In the genomic region with DNA sequence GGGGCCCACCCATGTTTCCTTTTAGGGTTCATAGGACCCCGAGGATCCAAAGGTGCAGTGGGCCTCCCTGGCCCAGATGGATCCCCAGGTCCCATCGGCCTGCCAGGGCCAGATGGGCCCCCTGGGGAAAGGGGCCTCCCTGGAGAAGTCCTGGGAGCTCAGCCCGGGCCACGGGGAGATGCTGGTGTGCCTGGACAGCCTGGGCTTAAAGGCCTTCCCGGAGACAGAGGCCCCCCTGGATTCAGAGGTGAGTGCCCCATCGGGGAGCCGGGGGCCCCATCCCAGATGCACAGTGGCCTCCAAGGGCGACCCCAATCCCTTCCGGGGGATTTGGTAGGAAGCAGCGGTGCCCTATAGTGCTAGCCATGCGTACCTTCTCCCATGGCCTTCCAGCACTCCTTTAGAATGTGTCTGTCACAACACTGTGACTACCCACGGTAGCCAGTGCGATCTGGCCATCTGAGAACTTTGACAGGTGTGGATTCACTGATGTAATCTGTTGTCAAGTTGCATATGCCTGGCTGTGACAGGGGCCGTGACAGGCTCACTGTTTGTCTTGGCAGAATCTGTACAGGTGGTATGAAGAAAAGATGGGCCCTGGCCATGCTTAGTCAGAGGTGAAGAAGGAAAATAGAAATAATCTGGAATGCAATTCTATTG, we compare ENCODE assay signal across 20 cellular contexts.
A peak's percentile ranks its signal among the peaks of the same experiment; 100 is the strongest.
DNase-seq lines count a peak whose midpoint lies in the region; ATAC-seq, FAIRE-seq and TF ChIP-seq lines count a peak whose summit lies in the region.
"Had no signal": no experiment of that assay in that cellular context is flagged by ENCODE, and none has a peak within 500 bp of the region (broad histone marks: within the 10 kb centered on the region; RNA-seq: fewer than 3 reads in every experiment).

No MANE protein-coding gene starts in this region.

- TF ChIP-seq CTCF in GM06990 (IDR thresholded peaks at IDR 0.05; ENCODE audit: insufficient read depth, low read length, poor library complexity, severe bottlenecking) (no peak), body of pancreas (IDR thresholded peaks at IDR 0.05) (no peak), pancreas (IDR thresholded peaks at IDR 0.05) (no peak)

- H3K27me3 ChIP-seq in GM06990 (replicated peaks; ENCODE audit: control insufficient read depth, insufficient read depth, low read length) (no peaks in the 10 kb centered on the region), body of pancreas (no peaks in the 10 kb centered on the region), pancreas (no peaks in the 10 kb centered on the region)
- H3K27me3 ChIP-seq: MG63 had no signal

- intact Hi-C loops in body of pancreas (cut with DNase I) = no loop called here
- intact Hi-C loops in pancreas (cut with DNase I) = no loop called here

- no peaks in the 10 kb centered on the region for H3K9me3 ChIP-seq in body of pancreas
- no peaks in the 10 kb centered on the region for H3K9me3 ChIP-seq in pancreas
- H3K9me3 ChIP-seq: MG63 had no signal

- no peak overlapping the region for H3K4me3 ChIP-seq in GM06990 (replicated peaks; ENCODE audit: low read depth, low read length)
- H3K4me3 ChIP-seq in body of pancreas = no peak overlapping the region
- no peak overlapping the region for H3K4me3 ChIP-seq in pancreas
- H3K4me3 ChIP-seq: GM23338, K562, lung, MG63 had no signal

- H3K27ac ChIP-seq in body of pancreas (no peak overlapping the region), pancreas (no peak overlapping the region)
- H3K27ac ChIP-seq: WERI-Rb-1 had no signal

- DNase-seq in COLO668 (lab: John Stamatoyannopoulos, UW; ENCODE audit: unreplicated experiment) = peak; percentile 36
- peak; percentile 32 for DNase-seq in GM06990 (ENCODE audit: extremely low read depth, insufficient read length)
- peak in 3 of 4 donors; percentile 28 to 41 (median 32) for DNase-seq in body of pancreas
- peak in 2 of 6 donors; percentile 20 to 55 for DNase-seq in pancreas
- no peak for DNase-seq in anterior cingulate cortex (lab: John Stamatoyannopoulos, UW)
- no peak for DNase-seq in activated CD4-positive, alpha-beta T cell treated with anti-CD3 and anti-CD28 coated beads for 4 hours
- DNase-seq: activated CD8-positive, alpha-beta memory T cell treated with anti-CD3 and anti-CD28 coated beads, Interleukin-2, amount 50 U/mL, for 48 hours; activated effector memory CD4-positive, alpha-beta T cell treated with anti-CD3 and anti-CD28 coated beads, Interleukin-2, amount 50 U/mL, for 16 hours; CD4-positive, CD25-positive, alpha-beta regulatory T cell; head of caudate nucleus; kidney glomerular epithelial cell; MG63; NCI-H1436; NCI-H524 treated with DMSO at 0.1 percent for 48 hours; WERI-Rb-1 had no signal

- TF ChIP-seq POLR2A in body of pancreas (IDR thresholded peaks at IDR 0.05) = no peak

- H3K4me1 ChIP-seq in body of pancreas (peaks cover 5% of the 10 kb centered on the region), pancreas (no peaks in the 10 kb centered on the region)

- H3K36me3 ChIP-seq in GM06990 (ENCODE audit: control insufficient read depth, insufficient read depth, low read length) (no peaks in the 10 kb centered on the region), body of pancreas (replicated peaks in 1 of 2; ENCODE audit: insufficient read depth in 1 of 2, low read depth in 2 of 2) (no peaks in the 10 kb centered on the region), pancreas (peaks cover 0 to 4% (median 0%) of the 10 kb centered on the region in 3 donors)
- H3K36me3 ChIP-seq: MG63 had no signal

- ATAC-seq in body of pancreas = peak; percentile 38
- ATAC-seq in pancreas = peak in 3 of 4 donors; percentile 20 to 44 (median 23)
- ATAC-seq in HG03139 (IDR thresholded peaks at IDR 0.05; ENCODE audit: unreplicated experiment) = no peak
- ATAC-seq: GM23338, K562, SK-N-SH treated with all-trans-retinoic acid at 6 μM for 48 hours had no signal

- 73 to 80% methylated on average over 6 to 14 of the region's 14 CpGs for WGBS in body of pancreas, 2 donors
- 79% methylated on average over 13 to 14 of the region's 14 CpGs for WGBS in pancreas, 2 donors

- no peak for FAIRE-seq in pancreas (lab: Jason Lieb, UNC)
- FAIRE-seq: K562 had no signal

Comparison
In these comparisons a context has a peak if more than half of its experiments do, and no peak if none do; other contexts are left out.
1. DNase-seq: peak in COLO668 (single experiment), GM06990 (single experiment) and body of pancreas (3 of 4); none in anterior cingulate cortex (0 of 58) and activated CD4-positive, alpha-beta T cell treated with anti-CD3 and anti-CD28 coated beads for 4 hours (0 of 2).